12 cellular contexts compared by ENCODE assay signal in genomic region chr2:226699321-226699720, GRCh38.
DNase-seq lines count a peak whose midpoint lies in the region; TF ChIP-seq lines count a peak whose summit lies in the region.
"Had no signal": no experiment of that assay in that cellular context is flagged by ENCODE, and none has a peak within 500 bp of the region (broad histone marks: within the 10 kb centered on the region; RNA-seq: fewer than 3 reads in every experiment).

No MANE protein-coding gene starts in this region.

- H4K20me1 ChIP-seq in fibroblast of lung (ENCODE audit: control insufficient read depth, extremely low read depth, insufficient read depth, low read length): no peaks in the 10 kb centered on the region
- H4K20me1 ChIP-seq: BLaER1 treated with 17β-estradiol and CSF1 and Interleukin-3, amounts not matched to agents 10 nM and 100 nM had no signal

- no peak overlapping the region for H4K8ac ChIP-seq in neuronal stem cell (ENCODE audit: low read depth, low read length)

- no peak overlapping the region for H4K91ac ChIP-seq in neuronal stem cell (ENCODE audit: low read depth, low read length, poor library complexity)

- no peak overlapping the region for H2AK5ac ChIP-seq in neuronal stem cell (ENCODE audit: low read depth, low read length)

- no peak overlapping the region for H2BK120ac ChIP-seq in neuronal stem cell (ENCODE audit: low read depth, low read length)

- peaks cover 5% of the 10 kb centered on the region for H3K4me1 ChIP-seq in fibroblast of lung (ENCODE audit: control insufficient read depth, extremely low read depth, insufficient read depth, low read length)
- peaks cover 0 to 2% of the 10 kb centered on the region in 2 donors for H3K4me1 ChIP-seq in neuronal stem cell (ENCODE audit: control insufficient read depth in 2 of 2, insufficient read depth in 1 of 2, low read depth in 1 of 2, low read length in 2 of 2)

- H3K4me2 ChIP-seq in fibroblast of lung (ENCODE audit: extremely low read depth, insufficient read depth, low read length) (no peak overlapping the region), neuronal stem cell (ENCODE audit: insufficient read depth, low read length, poor library complexity, severe bottlenecking) (no peak overlapping the region)
- H3K4me2 ChIP-seq: BLaER1 treated with 17β-estradiol and CSF1 and Interleukin-3, amounts not matched to agents 10 nM and 100 nM had no signal

- no peak overlapping the region for H2BK5ac ChIP-seq in neuronal stem cell (ENCODE audit: low read length)

- H2AFZ ChIP-seq in fibroblast of lung (ENCODE audit: low read length) (no peak overlapping the region), neuronal stem cell (ENCODE audit: low read length) (no peak overlapping the region)

- no CpG with 5 or more reads among the region's 2 CpGs for WGBS in neuronal stem cell (ENCODE audit: extremely low coverage in 2 of 2, insufficient read length in 2 of 2, insufficient replicate concordance in 1 of 2), 2 donors

- no peak overlapping the region for H2BK15ac ChIP-seq in neuronal stem cell (ENCODE audit: low read length)

- no peak overlapping the region for H2BK12ac ChIP-seq in neuronal stem cell (ENCODE audit: low read length)

- no peak overlapping the region for H3K23ac ChIP-seq in neuronal stem cell (ENCODE audit: low read depth, low read length, poor library complexity)

- H3K9me3 ChIP-seq in fibroblast of lung (ENCODE audit: control insufficient read depth, insufficient read depth, low read depth, low read length): no peaks in the 10 kb centered on the region
- no peaks in the 10 kb centered on the region for H3K9me3 ChIP-seq in neuronal stem cell (replicated peaks in 1 of 2; ENCODE audit: control insufficient read depth in 2 of 2, insufficient read depth in 1 of 2, low read depth in 1 of 2, low read length in 2 of 2)

- no peaks in the 10 kb centered on the region for H3K79me2 ChIP-seq in fibroblast of lung (ENCODE audit: control insufficient read depth, insufficient read depth, low read length)

- H3K36me3 ChIP-seq in fibroblast of lung (ENCODE audit: control insufficient read depth, insufficient read depth, low read length) (no peaks in the 10 kb centered on the region), neuronal stem cell (replicated peaks in 1 of 2; ENCODE audit: control insufficient read depth in 2 of 2, insufficient read depth in 2 of 2, low read length in 2 of 2) (no peaks in the 10 kb centered on the region)
- H3K36me3 ChIP-seq: BLaER1 treated with 17β-estradiol and CSF1 and Interleukin-3, amounts not matched to agents 10 nM and 100 nM had no signal

- no peak overlapping the region for H3K4ac ChIP-seq in neuronal stem cell (ENCODE audit: low read length)

- H3K4me3 ChIP-seq in fibroblast of lung (replicated peaks in 1 of 4; ENCODE audit: control extremely low read depth in 1 of 4, insufficient read depth in 1 of 4, low read depth in 3 of 4, low read length in 4 of 4) (no peak overlapping the region), neuronal stem cell (ENCODE audit: low read length in 2 of 2) (no peak overlapping the region)
- H3K4me3 ChIP-seq: BLaER1 treated with 17β-estradiol and CSF1 and Interleukin-3, amounts not matched to agents 10 nM and 100 nM had no signal

- no peaks in the 10 kb centered on the region for H3K79me1 ChIP-seq in neuronal stem cell (ENCODE audit: low read depth, low read length)

- TF ChIP-seq CTCF in fibroblast of lung (conservative IDR thresholded peaks at IDR 0.05 in 1 of 2, IDR thresholded peaks at IDR 0.05 in 1 of 2; ENCODE audit: low read depth in 1 of 2, low read length in 2 of 2): no peak

- H3K9ac ChIP-seq in fibroblast of lung (ENCODE audit: insufficient read depth, low read length) (no peak overlapping the region), neuronal stem cell (ENCODE audit: low read depth, low read length, poor library complexity) (no peak overlapping the region)
- H3K9ac ChIP-seq: BLaER1 treated with 17β-estradiol and CSF1 and Interleukin-3, amounts not matched to agents 10 nM and 100 nM had no signal

- no peak overlapping the region for H3K27ac ChIP-seq in fibroblast of lung (ENCODE audit: insufficient read depth, low read length)
- H3K27ac ChIP-seq in neuronal stem cell (replicated peaks; ENCODE audit: low read length): no peak overlapping the region
- H3K27ac ChIP-seq: epithelial cell of prostate had no signal

- no peaks in the 10 kb centered on the region for H3K27me3 ChIP-seq in fibroblast of lung (ENCODE audit: control insufficient read depth, insufficient read depth, low read length)
- no peaks in the 10 kb centered on the region for H3K27me3 ChIP-seq in neuronal stem cell (ENCODE audit: control insufficient read depth in 3 of 3, insufficient read depth in 3 of 3, low read depth in 1 of 3, low read length in 3 of 3)

- no peak overlapping the region for H3K14ac ChIP-seq in neuronal stem cell (ENCODE audit: low read length)

- DNase-seq in Ammon's horn (ENCODE audit: low spot score) (peak; percentile 38), NCI-H446 treated with DMSO at 0.1 percent for 48 hours (lab: John Stamatoyannopoulos, UW) (peak; percentile 96), fibroblast of lung (ENCODE audit: low read depth in 2 of 2) (peak; percentile 46 to 52), neuronal stem cell (ENCODE audit: low spot score) (no peak), NOMO-1 treated with DMSO at 0.1 percent for 48 hours (lab: John Stamatoyannopoulos, UW; ENCODE audit: unreplicated experiment) (no peak), iPS-NIHi7 (ENCODE audit: extremely low spot score) (no peak), HPDE6-E6E7 (ENCODE audit: extremely low spot score) (no peak)
- no peak for DNase-seq in activated CD4-positive, CD25-positive, alpha-beta regulatory T cell (lab: John Stamatoyannopoulos, UW)
- DNase-seq: activated CD4-positive, CD25-positive, alpha-beta regulatory T cell treated with anti-CD3 and anti-CD28 coated beads, Interleukin-2, amount 50 U/mL, for 72 hours; stimulated activated naive CD4-positive, alpha-beta T cell had no signal

- H3K18ac ChIP-seq in neuronal stem cell (ENCODE audit: low read length): peak overlapping the region; percentile 23

Comparison
In these comparisons a context has a peak if more than half of its experiments do, and no peak if none do; other contexts are left out.
1. DNase-seq: peak in Ammon's horn (single experiment), NCI-H446 treated with DMSO at 0.1 percent for 48 hours (single experiment) and fibroblast of lung (2 of 2); none in neuronal stem cell (single experiment), NOMO-1 treated with DMSO at 0.1 percent for 48 hours (single experiment), iPS-NIHi7 (single experiment), HPDE6-E6E7 (single experiment) and activated CD4-positive, CD25-positive, alpha-beta regulatory T cell (0 of 4).